Comparison of ENCODE assay signal across 15 cellular contexts in the genomic region with DNA sequence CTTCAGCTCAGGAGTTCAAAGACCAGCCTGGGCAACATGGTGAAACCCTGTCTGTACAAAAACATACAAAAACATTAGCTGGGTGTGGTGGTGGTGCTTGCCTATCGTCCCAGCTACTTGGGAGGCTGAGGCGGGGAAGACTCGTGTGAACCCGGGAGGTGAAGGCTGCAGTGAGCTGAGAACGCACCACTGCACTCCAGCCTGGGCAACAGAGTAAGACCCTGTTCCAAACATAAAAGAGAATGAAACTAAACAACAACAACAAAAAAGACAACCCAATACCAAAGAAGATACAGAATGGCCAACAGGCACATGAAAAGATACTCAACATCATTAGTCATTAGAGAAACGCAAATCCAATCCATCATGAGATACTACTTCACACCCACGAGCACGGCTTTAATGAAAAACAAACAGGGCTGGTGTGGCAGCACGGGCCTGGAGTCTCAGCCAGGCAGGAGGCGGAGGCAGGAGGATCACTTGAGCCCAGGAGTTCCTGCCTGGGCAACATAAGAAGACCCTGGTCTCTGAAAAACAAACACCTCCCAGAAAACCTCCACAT. TPM values are rescaled to one million over a fixed set of nuclear protein-coding genes. Genes with fewer than 3 reads are reported as not detected.
DNase-seq lines count a peak whose midpoint lies in the region; ATAC-seq and TF ChIP-seq lines count a peak whose summit lies in the region.
"Had no signal": no experiment of that assay in that cellular context is flagged by ENCODE, and none has a peak within 500 bp of the region (broad histone marks: within the 10 kb centered on the region; RNA-seq: fewer than 3 reads in every experiment).

No MANE protein-coding gene starts in this region.

- no peaks in the 10 kb centered on the region for H3F3A ChIP-seq in PC-3 (ENCODE audit: low read length, unreplicated experiment)

- H3K27ac Mint-ChIP-seq in natural killer cell treated with Interleukin-12 subunit alpha and Interleukin-12 subunit beta and Interleukin-15 and Interleukin-18, amount 100 ng/mL, for 72 hours, result peak overlapping the region; percentile 9 to 43
- no peak overlapping the region for H3K27ac Mint-ChIP-seq in natural killer cell
- H3K27ac Mint-ChIP-seq in activated T-helper 1 cell treated with anti-CD3 and anti-CD28 coated beads, Interleukin-12 subunit alpha, Interleukin-12 subunit beta, Interleukin-2, Interleukin-4 antibody, amounts not matched to agents 30 ng/mL and 10 ng/mL and 1 ng/mL, durations not matched to agents 14 hours and 24 hours and 36 hours, result peak overlapping the region; percentile 22
- H3K27ac Mint-ChIP-seq in nephron progenitor cell, result peak overlapping the region; percentile 14
- H3K27ac Mint-ChIP-seq: B cell, H9 had no signal

- H3K4me1 ChIP-seq in PC-3 (ENCODE audit: insufficient read depth, low read length), result peaks cover 22% of the 10 kb centered on the region

- no peaks in the 10 kb centered on the region for H3K9me3 ChIP-seq in MG63
- no peaks in the 10 kb centered on the region for H3K9me3 ChIP-seq in PC-3 (ENCODE audit: low read length)

- CTCF ChIA-PET in PC-3 (lab: Charles Lee), result no interaction called here

- no peak overlapping the region for H3K4me3 Mint-ChIP-seq in natural killer cell treated with Interleukin-12 subunit alpha and Interleukin-12 subunit beta and Interleukin-15 and Interleukin-18, amount 100 ng/mL, for 72 hours
- H3K4me3 Mint-ChIP-seq in natural killer cell, result no peak overlapping the region
- H3K4me3 Mint-ChIP-seq in activated T-helper 1 cell treated with anti-CD3 and anti-CD28 coated beads, Interleukin-12 subunit alpha, Interleukin-12 subunit beta, Interleukin-2, Interleukin-4 antibody, amounts not matched to agents 30 ng/mL and 10 ng/mL and 1 ng/mL, durations not matched to agents 14 hours and 24 hours and 36 hours, result no peak overlapping the region
- H3K4me3 Mint-ChIP-seq in nephron progenitor cell, result no peak overlapping the region
- H3K4me3 Mint-ChIP-seq: B cell; CD4-positive, alpha-beta memory T cell; H9 had no signal

- no peak overlapping the region for H3K9ac ChIP-seq in PC-3 (ENCODE audit: low read length)

- no peaks in the 10 kb centered on the region for H4K20me1 ChIP-seq in PC-3 (ENCODE audit: low read length)

- DNase-seq in natural killer cell treated with Interleukin-12 subunit alpha and Interleukin-12 subunit beta and Interleukin-15 and Interleukin-18, amount 100 ng/mL, for 72 hours (ENCODE audit: low spot score), result no peak
- DNase-seq in natural killer cell (no peak), nephron progenitor cell (no peak), MG63 (no peak), PC-3 (no peak), ureter (ENCODE audit: low spot score) (no peak)
- DNase-seq in activated T-helper 1 cell treated with anti-CD3 and anti-CD28 coated beads, Interleukin-12 subunit alpha, Interleukin-12 subunit beta, Interleukin-2, Interleukin-4 antibody, amounts not matched to agents 30 ng/mL and 10 ng/mL and 1 ng/mL, durations not matched to agents 14 hours and 24 hours and 36 hours (ENCODE audit: low spot score), result no peak
- DNase-seq: ACHN; C1 segment of cervical spinal cord; CD4-positive, alpha-beta memory T cell; DMS79; GOT3; H9 had no signal

- no peaks in the 10 kb centered on the region for H3K9me2 ChIP-seq in PC-3 (replicated peaks; ENCODE audit: low read length)

- ATAC-seq in natural killer cell treated with Interleukin-12 subunit alpha and Interleukin-12 subunit beta and Interleukin-15 and Interleukin-18, amount 100 ng/mL, for 72 hours, result no peak
- ATAC-seq in natural killer cell (no peak), PC-3 (no peak)
- ATAC-seq: GM12878 had no signal

- no peak overlapping the region for H3K27ac ChIP-seq in PC-3 (ENCODE audit: low read length)

- no peaks in the 10 kb centered on the region for H3K27me3 Mint-ChIP-seq in natural killer cell treated with Interleukin-12 subunit alpha and Interleukin-12 subunit beta and Interleukin-15 and Interleukin-18, amount 100 ng/mL, for 72 hours
- H3K27me3 Mint-ChIP-seq in natural killer cell (ENCODE audit: low read depth in 2 of 2) (no peaks in the 10 kb centered on the region), nephron progenitor cell (ENCODE audit: low read depth, poor library complexity) (peaks cover 10% of the 10 kb centered on the region)
- no peaks in the 10 kb centered on the region for H3K27me3 Mint-ChIP-seq in activated T-helper 1 cell treated with anti-CD3 and anti-CD28 coated beads, Interleukin-12 subunit alpha, Interleukin-12 subunit beta, Interleukin-2, Interleukin-4 antibody, amounts not matched to agents 30 ng/mL and 10 ng/mL and 1 ng/mL, durations not matched to agents 14 hours and 24 hours and 36 hours (ENCODE audit: insufficient read depth)
- H3K27me3 Mint-ChIP-seq: B cell; CD4-positive, alpha-beta memory T cell had no signal

- TF ChIP-seq CTCF in natural killer cell (IDR thresholded peaks at IDR 0.05) (no peak), nephron progenitor cell (IDR thresholded peaks at IDR 0.05) (no peak), PC-3 (conservative IDR thresholded peaks at IDR 0.05; ENCODE audit: low read depth, low read length) (no peak)

- no peak overlapping the region for H2AFZ ChIP-seq in PC-3 (ENCODE audit: low read length)

- no peaks in the 10 kb centered on the region for H3K27me3 ChIP-seq in MG63
- H3K27me3 ChIP-seq in PC-3 (ENCODE audit: low read length), result no peaks in the 10 kb centered on the region

- no peaks in the 10 kb centered on the region for H3K9me3 Mint-ChIP-seq in natural killer cell treated with Interleukin-12 subunit alpha and Interleukin-12 subunit beta and Interleukin-15 and Interleukin-18, amount 100 ng/mL, for 72 hours
- no peaks in the 10 kb centered on the region for H3K9me3 Mint-ChIP-seq in natural killer cell
- no peaks in the 10 kb centered on the region for H3K9me3 Mint-ChIP-seq in activated T-helper 1 cell treated with anti-CD3 and anti-CD28 coated beads, Interleukin-12 subunit alpha, Interleukin-12 subunit beta, Interleukin-2, Interleukin-4 antibody, amounts not matched to agents 30 ng/mL and 10 ng/mL and 1 ng/mL, durations not matched to agents 14 hours and 24 hours and 36 hours
- no peaks in the 10 kb centered on the region for H3K9me3 Mint-ChIP-seq in nephron progenitor cell
- H3K9me3 Mint-ChIP-seq: CD4-positive, alpha-beta memory T cell had no signal

- POLR2A ChIA-PET in PC-3 (lab: Charles Lee; ENCODE audit: unreplicated experiment), result no interaction called here

- no TSS peak for BruUV-seq in PC-3 (replicated peaks; lab: Mats Ljungman, UMichigan)

- no peak overlapping the region for H3K4me3 ChIP-seq in MG63
- no peak overlapping the region for H3K4me3 ChIP-seq in PC-3 (ENCODE audit: low read length)
- H3K4me3 ChIP-seq: GM12878 had no signal

- H3K36me3 Mint-ChIP-seq in natural killer cell treated with Interleukin-12 subunit alpha and Interleukin-12 subunit beta and Interleukin-15 and Interleukin-18, amount 100 ng/mL, for 72 hours, result no peaks in the 10 kb centered on the region
- no peaks in the 10 kb centered on the region for H3K36me3 Mint-ChIP-seq in natural killer cell
- no peaks in the 10 kb centered on the region for H3K36me3 Mint-ChIP-seq in activated T-helper 1 cell treated with anti-CD3 and anti-CD28 coated beads, Interleukin-12 subunit alpha, Interleukin-12 subunit beta, Interleukin-2, Interleukin-4 antibody, amounts not matched to agents 30 ng/mL and 10 ng/mL and 1 ng/mL, durations not matched to agents 14 hours and 24 hours and 36 hours (ENCODE audit: low read depth)
- H3K36me3 Mint-ChIP-seq in nephron progenitor cell (ENCODE audit: low read depth), result no peaks in the 10 kb centered on the region
- H3K36me3 Mint-ChIP-seq: CD4-positive, alpha-beta memory T cell had no signal

- intact Hi-C loops in natural killer cell (cut with micrococcal nuclease) (no loop called here), PC-3 (cut with micrococcal nuclease) (no loop called here)
- intact Hi-C loops in activated T-helper 1 cell treated with anti-CD3 and anti-CD28 coated beads, Interleukin-12 subunit alpha, Interleukin-12 subunit beta, Interleukin-2, Interleukin-4 antibody, amounts not matched to agents 30 ng/mL and 10 ng/mL and 1 ng/mL, durations not matched to agents 14 hours and 24 hours and 36 hours (cut with micrococcal nuclease), result no loop called here

- H3K36me3 ChIP-seq in MG63 (no peaks in the 10 kb centered on the region), PC-3 (ENCODE audit: low read depth, low read length) (no peaks in the 10 kb centered on the region)

- no peak overlapping the region for H3K4me2 ChIP-seq in PC-3 (ENCODE audit: low read length)

- no peaks in the 10 kb centered on the region for H3K79me2 ChIP-seq in PC-3 (ENCODE audit: low read length)

- H3K4me1 Mint-ChIP-seq in natural killer cell treated with Interleukin-12 subunit alpha and Interleukin-12 subunit beta and Interleukin-15 and Interleukin-18, amount 100 ng/mL, for 72 hours (ENCODE audit: low read depth in 2 of 2), result peaks cover 17 to 20% of the 10 kb centered on the region in 2 donors
- H3K4me1 Mint-ChIP-seq in natural killer cell (peaks cover 5 to 24% of the 10 kb centered on the region in 2 donors), nephron progenitor cell (peaks cover 6% of the 10 kb centered on the region)
- H3K4me1 Mint-ChIP-seq in activated T-helper 1 cell treated with anti-CD3 and anti-CD28 coated beads, Interleukin-12 subunit alpha, Interleukin-12 subunit beta, Interleukin-2, Interleukin-4 antibody, amounts not matched to agents 30 ng/mL and 10 ng/mL and 1 ng/mL, durations not matched to agents 14 hours and 24 hours and 36 hours (ENCODE audit: low read depth), result peaks cover 5% of the 10 kb centered on the region
- H3K4me1 Mint-ChIP-seq: H9 had no signal

RNA-seq across cellular contexts. Expression of gene SLC16A3, which starts 7.4 kb away (rescaled TPM):
- 100 to 1,000 TPM; 241 to 534 TPM for total RNA-seq in natural killer cell treated with Interleukin-12 subunit alpha and Interleukin-12 subunit beta and Interleukin-15 and Interleukin-18, amount 100 ng/mL, for 72 hours
- total RNA-seq in natural killer cell (100 to 1,000 TPM; 172 to 365 (median 296) TPM), PC-3 (2014; rRNA removed) (286 and 447 TPM in 2 replicates), ureter (44.2 TPM)
- 111 and 115 TPM in 2 replicates for total RNA-seq in activated T-helper 1 cell treated with anti-CD3 and anti-CD28 coated beads, Interleukin-12 subunit alpha, Interleukin-12 subunit beta, Interleukin-2, Interleukin-4 antibody, amounts not matched to agents 30 ng/mL and 10 ng/mL and 1 ng/mL, durations not matched to agents 14 hours and 24 hours and 36 hours
- 529 and 652 TPM in 2 replicates for total RNA-seq in MG63 (2014; rRNA removed; shearing (Covaris generic); ENCODE audit: low replicate concordance)

RNA-seq across cellular contexts. Expression of gene CCDC57, which starts 8.8 kb away (rescaled TPM):
- total RNA-seq in natural killer cell treated with Interleukin-12 subunit alpha and Interleukin-12 subunit beta and Interleukin-15 and Interleukin-18, amount 100 ng/mL, for 72 hours, result 10 to 100 TPM; 34.0 to 82.2 TPM
- total RNA-seq in natural killer cell (10 to 100 TPM; 69.7 to 79.2 (median 75.1) TPM), PC-3 (2014; rRNA removed) (35.0 and 36.6 TPM in 2 replicates), ureter (108 TPM)
- total RNA-seq in activated T-helper 1 cell treated with anti-CD3 and anti-CD28 coated beads, Interleukin-12 subunit alpha, Interleukin-12 subunit beta, Interleukin-2, Interleukin-4 antibody, amounts not matched to agents 30 ng/mL and 10 ng/mL and 1 ng/mL, durations not matched to agents 14 hours and 24 hours and 36 hours, result 59.5 and 60.8 TPM in 2 replicates
- 6.9 and 8.2 TPM in 2 replicates for total RNA-seq in MG63 (2014; rRNA removed; shearing (Covaris generic); ENCODE audit: low replicate concordance)

RNA-seq across cellular contexts. Expression of gene CSNK1D, which starts 52.1 kb away (rescaled TPM):
- total RNA-seq in natural killer cell treated with Interleukin-12 subunit alpha and Interleukin-12 subunit beta and Interleukin-15 and Interleukin-18, amount 100 ng/mL, for 72 hours, result 100 to 1,000 TPM; 160 to 215 TPM
- total RNA-seq in natural killer cell (100 to 1,000 TPM; 423 to 475 (median 468) TPM), PC-3 (2014; rRNA removed) (58.6 and 73.5 TPM in 2 replicates), ureter (170 TPM)
- total RNA-seq in activated T-helper 1 cell treated with anti-CD3 and anti-CD28 coated beads, Interleukin-12 subunit alpha, Interleukin-12 subunit beta, Interleukin-2, Interleukin-4 antibody, amounts not matched to agents 30 ng/mL and 10 ng/mL and 1 ng/mL, durations not matched to agents 14 hours and 24 hours and 36 hours, result 154 and 161 TPM in 2 replicates
- total RNA-seq in MG63 (2014; rRNA removed; shearing (Covaris generic); ENCODE audit: low replicate concordance), result 60.2 and 104 TPM in 2 replicates

Comparison
In these comparisons a context has a peak if more than half of its experiments do, and no peak if none do; other contexts are left out.
1. H3K27ac Mint-ChIP-seq: peak in natural killer cell treated with Interleukin-12 subunit alpha and Interleukin-12 subunit beta and Interleukin-15 and Interleukin-18, amount 100 ng/mL, for 72 hours (2 of 2), activated T-helper 1 cell treated with anti-CD3 and anti-CD28 coated beads, Interleukin-12 subunit alpha, Interleukin-12 subunit beta, Interleukin-2, Interleukin-4 antibody, amounts not matched to agents 30 ng/mL and 10 ng/mL and 1 ng/mL, durations not matched to agents 14 hours and 24 hours and 36 hours (single experiment) and nephron progenitor cell (single experiment); none in natural killer cell (0 of 2).